ENCODE assay signal across 38 cellular contexts in the genomic region with DNA sequence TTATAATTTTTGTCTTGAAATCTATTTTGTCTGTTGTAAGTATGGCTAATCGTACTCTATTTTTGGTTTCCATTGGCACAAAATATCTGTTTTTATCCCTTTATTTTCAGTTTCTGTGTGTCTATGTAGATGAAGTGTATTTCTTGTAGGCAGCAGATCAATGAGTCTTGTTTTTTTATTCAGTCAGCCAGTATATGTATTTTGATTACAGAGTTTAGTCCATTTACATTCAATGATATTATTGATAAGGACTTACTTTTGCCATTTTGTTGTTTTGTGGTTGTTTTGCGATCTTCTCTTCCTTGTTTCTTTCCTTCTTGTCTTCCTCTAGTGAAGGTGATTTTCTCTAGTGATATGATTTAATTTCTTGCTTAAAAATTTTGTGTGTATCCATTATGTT.
"Had no signal": no experiment of that assay in that cellular context is flagged by ENCODE, and none has a peak within 500 bp of the region (broad histone marks: within the 10 kb centered on the region; RNA-seq: fewer than 3 reads in every experiment).

No MANE protein-coding gene starts in this region.

- H3K4me3 Mint-ChIP-seq: activated naive CD4-positive, alpha-beta T cell treated with anti-CD3 and anti-CD28 coated beads for 36 hours; activated naive CD4-positive, alpha-beta T cell treated with anti-CD3 and anti-CD28 coated beads, Interleukin-2, amount 10 ng/mL, durations not matched to agents 7 days and 5 days; activated naive CD4-positive, alpha-beta T cell treated with anti-CD3 and anti-CD28 coated beads, Interleukin-2, amount 50 U/mL, for 24 hours; activated naive CD8-positive, alpha-beta T cell; activated naive CD8-positive, alpha-beta T cell treated with anti-CD3 and anti-CD28 coated beads for 36 hours; activated naive CD8-positive, alpha-beta T cell treated with anti-CD3 and anti-CD28 coated beads, Interleukin-2, amount 10 ng/mL, durations not matched to agents 7 days and 5 days; activated naive CD8-positive, alpha-beta T cell treated with anti-CD3 and anti-CD28 coated beads, Interleukin-2, amount 50 U/mL, for 24 hours; activated T-cell treated with anti-CD3 and anti-CD28 coated beads, Interleukin-2, amount 50 U/mL, for 4 hours; activated T-cell treated with anti-CD3 and anti-CD28 coated beads, Interleukin-2, amount 50 U/mL, for 72 hours; activated T-helper 1 cell treated with anti-CD3 and anti-CD28 coated beads, Interleukin-12 subunit alpha, Interleukin-12 subunit beta, Interleukin-2, Interleukin-4 antibody, amounts not matched to agents 30 ng/mL and 10 ng/mL and 1 ng/mL, durations not matched to agents 14 hours and 24 hours and 36 hours; activated T-helper 17 cell treated with anti-CD3 and anti-CD28 coated beads, Interleukin-2, amount 50 U/mL, for 72 hours; brain; central memory CD8-positive, alpha-beta T cell had no signal

- H3K4me1 Mint-ChIP-seq: activated naive CD4-positive, alpha-beta T cell treated with anti-CD3 and anti-CD28 coated beads, Interleukin-2, amount 10 ng/mL, durations not matched to agents 7 days and 5 days; activated naive CD4-positive, alpha-beta T cell treated with anti-CD3 and anti-CD28 coated beads, Interleukin-2, amount 50 U/mL, for 24 hours; activated naive CD8-positive, alpha-beta T cell treated with anti-CD3 and anti-CD28 coated beads for 36 hours; activated naive CD8-positive, alpha-beta T cell treated with anti-CD3 and anti-CD28 coated beads, Interleukin-2, amount 10 ng/mL, durations not matched to agents 7 days and 5 days; activated naive CD8-positive, alpha-beta T cell treated with anti-CD3 and anti-CD28 coated beads, Interleukin-2, amount 50 U/mL, for 24 hours; activated T-helper 17 cell treated with anti-CD3 and anti-CD28 coated beads, Interleukin-2, amount 50 U/mL, for 72 hours; brain; central memory CD8-positive, alpha-beta T cell had no signal

- H3K27me3 ChIP-seq: adrenal gland, ascending aorta, body of pancreas, brain microvascular endothelial cell, breast epithelium, cardiac muscle cell had no signal

- DNase-seq: activated effector memory CD4-positive, alpha-beta T cell treated with anti-CD3 and anti-CD28 coated beads, Interleukin-2, amount 50 U/mL, for 16 hours; activated effector memory CD4-positive, alpha-beta T cell treated with Interleukin-2 at 50 U/mL for 16 hours; activated gamma-delta T cell; activated gamma-delta T cell treated with Interleukin-2 at 50 U/mL for 16 hours; activated naive CD4-positive, alpha-beta T cell; activated naive CD4-positive, alpha-beta T cell treated with anti-CD3 and anti-CD28 coated beads for 36 hours; activated naive CD4-positive, alpha-beta T cell treated with anti-CD3 and anti-CD28 coated beads, Interleukin-2, amount 10 ng/mL, durations not matched to agents 7 days and 5 days; activated naive CD4-positive, alpha-beta T cell treated with anti-CD3 and anti-CD28 coated beads, Interleukin-2, amount 50 U/mL, for 16 hours; activated naive CD4-positive, alpha-beta T cell treated with Interleukin-2 at 50 U/mL for 16 hours; activated naive CD8-positive, alpha-beta T cell treated with anti-CD3 and anti-CD28 coated beads for 36 hours; activated naive CD8-positive, alpha-beta T cell treated with anti-CD3 and anti-CD28 coated beads, Interleukin-2, amount 10 ng/mL, durations not matched to agents 7 days and 5 days; activated naive CD8-positive, alpha-beta T cell treated with anti-CD3 and anti-CD28 coated beads, Interleukin-2, amount 50 U/mL, for 24 hours; activated T-cell treated with anti-CD3 and anti-CD28 coated beads, Interleukin-2, amount 50 U/mL, for 4 hours; activated T-cell treated with anti-CD3 and anti-CD28 coated beads, Interleukin-2, amount 50 U/mL, for 48 hours; activated T-cell treated with anti-CD3 and anti-CD28 coated beads, Interleukin-2, amount 50 U/mL, for 72 hours; adrenal gland; amniotic stem cell; amygdala; anterior cingulate cortex; aorta; body of pancreas; brain microvascular endothelial cell; caudate nucleus; central memory CD4-positive, alpha-beta T cell; cerebellar nuclear complex had no signal

- H3K27ac Mint-ChIP-seq: activated naive CD4-positive, alpha-beta T cell treated with anti-CD3 and anti-CD28 coated beads for 36 hours; activated naive CD4-positive, alpha-beta T cell treated with anti-CD3 and anti-CD28 coated beads, Interleukin-2, amount 10 ng/mL, durations not matched to agents 7 days and 5 days; activated naive CD4-positive, alpha-beta T cell treated with anti-CD3 and anti-CD28 coated beads, Interleukin-2, amount 50 U/mL, for 24 hours; activated naive CD4-positive, alpha-beta T cell treated with anti-CD3 and anti-CD28 coated beads, Interleukin-2, amount 50 U/mL, for 72 hours; activated naive CD8-positive, alpha-beta T cell; activated naive CD8-positive, alpha-beta T cell treated with anti-CD3 and anti-CD28 coated beads for 36 hours; activated naive CD8-positive, alpha-beta T cell treated with anti-CD3 and anti-CD28 coated beads, Interleukin-2, amount 10 ng/mL, durations not matched to agents 7 days and 5 days; activated naive CD8-positive, alpha-beta T cell treated with anti-CD3 and anti-CD28 coated beads, Interleukin-2, amount 50 U/mL, for 24 hours; activated T-cell treated with anti-CD3 and anti-CD28 coated beads, Interleukin-2, amount 50 U/mL, for 72 hours; activated T-helper 1 cell treated with anti-CD3 and anti-CD28 coated beads, Interleukin-12 subunit alpha, Interleukin-12 subunit beta, Interleukin-2, Interleukin-4 antibody, amounts not matched to agents 30 ng/mL and 10 ng/mL and 1 ng/mL, durations not matched to agents 14 hours and 24 hours and 36 hours; activated T-helper 17 cell treated with anti-CD3 and anti-CD28 coated beads, Interleukin-2, amount 50 U/mL, for 72 hours; activated T-helper 2 cell treated with anti-CD3 and anti-CD28 coated beads, Interferon-gamma antibody, Interleukin-2, Interleukin-4, amounts not matched to agents 10 μg/mL and 5 μg/mL and 100 μg/mL, durations not matched to agents 14 hours and 24 hours and 36 hours; brain had no signal

- H3K4me3 ChIP-seq: adrenal gland, ascending aorta, body of pancreas, breast epithelium, cardiac muscle cell had no signal

- H3K36me3 Mint-ChIP-seq: activated naive CD4-positive, alpha-beta T cell treated with anti-CD3 and anti-CD28 coated beads, Interleukin-2, amount 10 ng/mL, durations not matched to agents 7 days and 5 days; activated naive CD4-positive, alpha-beta T cell treated with anti-CD3 and anti-CD28 coated beads, Interleukin-2, amount 50 U/mL, for 24 hours; activated naive CD4-positive, alpha-beta T cell treated with anti-CD3 and anti-CD28 coated beads, Interleukin-2, amount 50 U/mL, for 72 hours; activated naive CD8-positive, alpha-beta T cell; activated naive CD8-positive, alpha-beta T cell treated with anti-CD3 and anti-CD28 coated beads for 36 hours; activated naive CD8-positive, alpha-beta T cell treated with anti-CD3 and anti-CD28 coated beads, Interleukin-2, amount 10 ng/mL, durations not matched to agents 7 days and 5 days had no signal

- H3K36me3 ChIP-seq: adrenal gland, ascending aorta, brain microvascular endothelial cell, breast epithelium, cardiac muscle cell had no signal

- FAIRE-seq: astrocyte, bronchial epithelial cell had no signal

- H3K9me3 ChIP-seq: adrenal gland, body of pancreas had no signal

- H3K27ac ChIP-seq: adrenal gland, ascending aorta, body of pancreas, brain microvascular endothelial cell, breast epithelium, cardiac muscle cell had no signal

- H3K4me1 ChIP-seq: adrenal gland, ascending aorta, body of pancreas, breast epithelium had no signal

- ATAC-seq: activated naive CD4-positive, alpha-beta T cell treated with anti-CD3 and anti-CD28 coated beads, Interleukin-2, amount 50 U/mL, for 72 hours; activated naive CD8-positive, alpha-beta T cell treated with anti-CD3 and anti-CD28 coated beads, Interleukin-2, amount 50 U/mL, for 24 hours; activated T-cell treated with anti-CD3 and anti-CD28 coated beads, Interleukin-2, amount 50 U/mL, for 4 hours; activated T-cell treated with anti-CD3 and anti-CD28 coated beads, Interleukin-2, amount 50 U/mL, for 72 hours; activated T-helper 17 cell treated with anti-CD3 and anti-CD28 coated beads, Interleukin-2, amount 50 U/mL, for 72 hours; body of pancreas had no signal

- H3K27me3 Mint-ChIP-seq: activated naive CD4-positive, alpha-beta T cell treated with anti-CD3 and anti-CD28 coated beads, Interleukin-2, amount 10 ng/mL, durations not matched to agents 7 days and 5 days; activated naive CD4-positive, alpha-beta T cell treated with anti-CD3 and anti-CD28 coated beads, Interleukin-2, amount 50 U/mL, for 24 hours; activated naive CD8-positive, alpha-beta T cell treated with anti-CD3 and anti-CD28 coated beads for 36 hours; activated naive CD8-positive, alpha-beta T cell treated with anti-CD3 and anti-CD28 coated beads, Interleukin-2, amount 10 ng/mL, durations not matched to agents 7 days and 5 days; activated naive CD8-positive, alpha-beta T cell treated with anti-CD3 and anti-CD28 coated beads, Interleukin-2, amount 50 U/mL, for 24 hours; activated T-helper 17 cell treated with anti-CD3 and anti-CD28 coated beads, Interleukin-2, amount 50 U/mL, for 72 hours; central memory CD8-positive, alpha-beta T cell had no signal
